26 cellular contexts compared by ENCODE assay signal in the genomic region with DNA sequence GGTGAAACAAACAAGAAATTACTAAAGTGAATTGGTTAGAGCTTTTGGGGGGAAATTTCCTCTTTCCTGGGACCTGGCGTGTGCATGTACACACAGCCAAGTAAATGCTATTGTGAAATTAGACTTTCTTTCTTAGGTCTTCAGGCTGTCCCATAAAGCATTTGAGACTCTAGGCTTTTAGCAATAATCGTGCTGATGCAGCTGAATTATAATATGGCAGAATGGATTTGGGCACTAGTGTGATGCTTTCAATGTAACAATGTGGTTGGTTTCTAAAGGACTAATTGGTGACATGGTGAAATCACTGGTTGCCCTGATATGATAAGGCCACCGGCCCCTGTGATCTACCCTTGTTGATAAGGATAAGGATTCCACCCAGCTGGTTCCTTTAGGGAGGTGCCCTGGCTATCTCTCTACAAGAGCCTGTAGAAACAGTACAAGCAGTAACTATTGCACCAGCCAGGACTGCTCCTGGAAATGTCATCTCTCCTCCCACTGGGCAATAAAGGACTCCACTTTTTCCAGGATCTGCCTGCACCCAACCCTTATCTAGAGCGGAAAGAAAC.
"Had no signal": no experiment of that assay in that cellular context is flagged by ENCODE, and none has a peak within 500 bp of the region (broad histone marks: within the 10 kb centered on the region; RNA-seq: fewer than 3 reads in every experiment).

No MANE protein-coding gene starts in this region.

- ATAC-seq: foreskin keratinocyte; gastroesophageal sphincter; heart left ventricle; left cardiac atrium; lower lobe of right lung; natural killer cell treated with Interleukin-12 subunit alpha and Interleukin-12 subunit beta and Interleukin-15 and Interleukin-18, amount 100 ng/mL, for 72 hours; psoas muscle; stimulated activated effector memory CD8-positive, alpha-beta T cell treated with anti-CD3 and anti-CD28 coated beads, Interleukin-12 subunit alpha, Interleukin-12 subunit beta, amount 100 ng/mL, for 72 hours had no signal

- H3K27ac Mint-ChIP-seq: naive B cell; natural killer cell treated with Interleukin-12 subunit alpha and Interleukin-12 subunit beta and Interleukin-15 and Interleukin-18, amount 100 ng/mL, for 72 hours; neural progenitor cell; stimulated activated effector memory CD8-positive, alpha-beta T cell treated with anti-CD3 and anti-CD28 coated beads, Interleukin-12 subunit alpha, Interleukin-12 subunit beta, amount 100 ng/mL, for 72 hours; type B pancreatic cell had no signal

- H3K79me2 ChIP-seq: hepatocyte had no signal

- H3K9me3 Mint-ChIP-seq: type B pancreatic cell had no signal

- H3K27ac ChIP-seq: esophagus muscularis mucosa, foreskin keratinocyte, gastroesophageal sphincter, heart left ventricle, hepatocyte, left ventricle myocardium inferior, lower lobe of right lung, neural progenitor cell, psoas muscle, sigmoid colon, stomach, thyroid gland had no signal

- FAIRE-seq: endothelial cell of umbilical vein, islet of Langerhans had no signal

- H3K27me3 ChIP-seq: esophagus muscularis mucosa, foreskin keratinocyte, gastroesophageal sphincter, hepatocyte, neural progenitor cell, sigmoid colon, stomach, thyroid gland had no signal

- H3K4me2 ChIP-seq: hepatocyte, neural progenitor cell had no signal

- DNase-seq: cerebellar nuclear complex; cortex of kidney; foreskin keratinocyte; heart left ventricle; left cardiac atrium; left ventricle myocardium inferior; lower lobe of right lung; naive B cell; posterior cingulate gyrus; psoas muscle; right cardiac atrium; sigmoid colon; stimulated activated CD4-positive, alpha-beta T cell treated with anti-CD3 and anti-CD28 coated beads, Interleukin-2, amount 100 ng/mL, for 24 hours; stimulated activated CD4-positive, alpha-beta T cell treated with anti-CD3 and anti-CD28 coated beads, Interleukin-4, amount 100 ng/mL, for 24 hours; stimulated activated naive CD4-positive, alpha-beta T cell treated with Interleukin-2 at 50 U/mL for 16 hours; stomach; thyroid gland had no signal

- H3K4me3 ChIP-seq: esophagus muscularis mucosa, gastroesophageal sphincter, heart left ventricle, hepatocyte, left ventricle myocardium inferior, lower lobe of right lung, neural progenitor cell, psoas muscle, sigmoid colon, stomach, thyroid gland had no signal

- H3K4me3 Mint-ChIP-seq: naive B cell; natural killer cell treated with Interleukin-12 subunit alpha and Interleukin-12 subunit beta and Interleukin-15 and Interleukin-18, amount 100 ng/mL, for 72 hours; neural progenitor cell; stimulated activated effector memory CD8-positive, alpha-beta T cell treated with anti-CD3 and anti-CD28 coated beads, Interleukin-12 subunit alpha, Interleukin-12 subunit beta, amount 100 ng/mL, for 72 hours; type B pancreatic cell had no signal

- H3K9ac ChIP-seq: neural progenitor cell had no signal

- H3K4me1 ChIP-seq: esophagus muscularis mucosa, foreskin keratinocyte, gastroesophageal sphincter, heart left ventricle, left ventricle myocardium inferior, lower lobe of right lung, neural progenitor cell, psoas muscle, sigmoid colon, stomach, thyroid gland had no signal

- H3K9me3 ChIP-seq: esophagus muscularis mucosa, gastroesophageal sphincter, heart left ventricle, lower lobe of right lung, psoas muscle, sigmoid colon, stomach, thyroid gland had no signal

- H3K36me3 Mint-ChIP-seq: naive B cell; natural killer cell treated with Interleukin-12 subunit alpha and Interleukin-12 subunit beta and Interleukin-15 and Interleukin-18, amount 100 ng/mL, for 72 hours; neural progenitor cell; stimulated activated effector memory CD8-positive, alpha-beta T cell treated with anti-CD3 and anti-CD28 coated beads, Interleukin-12 subunit alpha, Interleukin-12 subunit beta, amount 100 ng/mL, for 72 hours; type B pancreatic cell had no signal

- H2AFZ ChIP-seq: hepatocyte, neural progenitor cell had no signal

- H3K27me3 Mint-ChIP-seq: type B pancreatic cell had no signal

- H3K4me1 Mint-ChIP-seq: naive B cell; stimulated activated effector memory CD8-positive, alpha-beta T cell treated with anti-CD3 and anti-CD28 coated beads, Interleukin-12 subunit alpha, Interleukin-12 subunit beta, amount 100 ng/mL, for 72 hours had no signal

- H3K36me3 ChIP-seq: esophagus muscularis mucosa, gastroesophageal sphincter, heart left ventricle, left ventricle myocardium inferior, lower lobe of right lung, neural progenitor cell, sigmoid colon, stomach, thyroid gland had no signal
